In the genomic region with DNA sequence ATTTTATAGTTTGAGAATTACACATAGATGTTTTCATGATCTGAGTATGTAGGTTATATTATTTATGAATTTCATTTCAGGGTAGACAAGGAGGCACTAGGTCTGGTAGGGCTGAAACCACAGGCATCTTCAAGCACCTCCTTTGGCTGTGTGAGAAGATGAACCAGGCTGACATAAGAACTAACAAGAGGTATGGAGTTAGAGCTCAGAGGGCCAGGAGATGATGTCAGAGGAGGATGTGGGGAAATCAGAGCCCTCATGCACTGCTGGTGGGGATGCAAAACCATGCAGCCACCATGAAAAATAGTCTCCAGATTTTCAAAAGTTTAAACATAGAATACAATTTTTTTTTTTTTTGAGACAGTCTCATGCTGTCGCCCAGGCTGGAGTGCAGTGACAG, we compare ENCODE assay signal across 1 cellular context.
TF ChIP-seq lines count a peak whose summit lies in the region.

No MANE protein-coding gene starts in this region.

TF ChIP-seq in H1, 55 proteins besides CTCF, POLR2A, EP300 and RAD21:
- no peak for TF ChIP-seq NRF1 (IDR thresholded peaks at IDR 0.05; ENCODE audit: low read depth, low read length)
- no peak for TF ChIP-seq JUND (IDR thresholded peaks at IDR 0.05; ENCODE audit: low read length)
- TF ChIP-seq, protein P1, sequence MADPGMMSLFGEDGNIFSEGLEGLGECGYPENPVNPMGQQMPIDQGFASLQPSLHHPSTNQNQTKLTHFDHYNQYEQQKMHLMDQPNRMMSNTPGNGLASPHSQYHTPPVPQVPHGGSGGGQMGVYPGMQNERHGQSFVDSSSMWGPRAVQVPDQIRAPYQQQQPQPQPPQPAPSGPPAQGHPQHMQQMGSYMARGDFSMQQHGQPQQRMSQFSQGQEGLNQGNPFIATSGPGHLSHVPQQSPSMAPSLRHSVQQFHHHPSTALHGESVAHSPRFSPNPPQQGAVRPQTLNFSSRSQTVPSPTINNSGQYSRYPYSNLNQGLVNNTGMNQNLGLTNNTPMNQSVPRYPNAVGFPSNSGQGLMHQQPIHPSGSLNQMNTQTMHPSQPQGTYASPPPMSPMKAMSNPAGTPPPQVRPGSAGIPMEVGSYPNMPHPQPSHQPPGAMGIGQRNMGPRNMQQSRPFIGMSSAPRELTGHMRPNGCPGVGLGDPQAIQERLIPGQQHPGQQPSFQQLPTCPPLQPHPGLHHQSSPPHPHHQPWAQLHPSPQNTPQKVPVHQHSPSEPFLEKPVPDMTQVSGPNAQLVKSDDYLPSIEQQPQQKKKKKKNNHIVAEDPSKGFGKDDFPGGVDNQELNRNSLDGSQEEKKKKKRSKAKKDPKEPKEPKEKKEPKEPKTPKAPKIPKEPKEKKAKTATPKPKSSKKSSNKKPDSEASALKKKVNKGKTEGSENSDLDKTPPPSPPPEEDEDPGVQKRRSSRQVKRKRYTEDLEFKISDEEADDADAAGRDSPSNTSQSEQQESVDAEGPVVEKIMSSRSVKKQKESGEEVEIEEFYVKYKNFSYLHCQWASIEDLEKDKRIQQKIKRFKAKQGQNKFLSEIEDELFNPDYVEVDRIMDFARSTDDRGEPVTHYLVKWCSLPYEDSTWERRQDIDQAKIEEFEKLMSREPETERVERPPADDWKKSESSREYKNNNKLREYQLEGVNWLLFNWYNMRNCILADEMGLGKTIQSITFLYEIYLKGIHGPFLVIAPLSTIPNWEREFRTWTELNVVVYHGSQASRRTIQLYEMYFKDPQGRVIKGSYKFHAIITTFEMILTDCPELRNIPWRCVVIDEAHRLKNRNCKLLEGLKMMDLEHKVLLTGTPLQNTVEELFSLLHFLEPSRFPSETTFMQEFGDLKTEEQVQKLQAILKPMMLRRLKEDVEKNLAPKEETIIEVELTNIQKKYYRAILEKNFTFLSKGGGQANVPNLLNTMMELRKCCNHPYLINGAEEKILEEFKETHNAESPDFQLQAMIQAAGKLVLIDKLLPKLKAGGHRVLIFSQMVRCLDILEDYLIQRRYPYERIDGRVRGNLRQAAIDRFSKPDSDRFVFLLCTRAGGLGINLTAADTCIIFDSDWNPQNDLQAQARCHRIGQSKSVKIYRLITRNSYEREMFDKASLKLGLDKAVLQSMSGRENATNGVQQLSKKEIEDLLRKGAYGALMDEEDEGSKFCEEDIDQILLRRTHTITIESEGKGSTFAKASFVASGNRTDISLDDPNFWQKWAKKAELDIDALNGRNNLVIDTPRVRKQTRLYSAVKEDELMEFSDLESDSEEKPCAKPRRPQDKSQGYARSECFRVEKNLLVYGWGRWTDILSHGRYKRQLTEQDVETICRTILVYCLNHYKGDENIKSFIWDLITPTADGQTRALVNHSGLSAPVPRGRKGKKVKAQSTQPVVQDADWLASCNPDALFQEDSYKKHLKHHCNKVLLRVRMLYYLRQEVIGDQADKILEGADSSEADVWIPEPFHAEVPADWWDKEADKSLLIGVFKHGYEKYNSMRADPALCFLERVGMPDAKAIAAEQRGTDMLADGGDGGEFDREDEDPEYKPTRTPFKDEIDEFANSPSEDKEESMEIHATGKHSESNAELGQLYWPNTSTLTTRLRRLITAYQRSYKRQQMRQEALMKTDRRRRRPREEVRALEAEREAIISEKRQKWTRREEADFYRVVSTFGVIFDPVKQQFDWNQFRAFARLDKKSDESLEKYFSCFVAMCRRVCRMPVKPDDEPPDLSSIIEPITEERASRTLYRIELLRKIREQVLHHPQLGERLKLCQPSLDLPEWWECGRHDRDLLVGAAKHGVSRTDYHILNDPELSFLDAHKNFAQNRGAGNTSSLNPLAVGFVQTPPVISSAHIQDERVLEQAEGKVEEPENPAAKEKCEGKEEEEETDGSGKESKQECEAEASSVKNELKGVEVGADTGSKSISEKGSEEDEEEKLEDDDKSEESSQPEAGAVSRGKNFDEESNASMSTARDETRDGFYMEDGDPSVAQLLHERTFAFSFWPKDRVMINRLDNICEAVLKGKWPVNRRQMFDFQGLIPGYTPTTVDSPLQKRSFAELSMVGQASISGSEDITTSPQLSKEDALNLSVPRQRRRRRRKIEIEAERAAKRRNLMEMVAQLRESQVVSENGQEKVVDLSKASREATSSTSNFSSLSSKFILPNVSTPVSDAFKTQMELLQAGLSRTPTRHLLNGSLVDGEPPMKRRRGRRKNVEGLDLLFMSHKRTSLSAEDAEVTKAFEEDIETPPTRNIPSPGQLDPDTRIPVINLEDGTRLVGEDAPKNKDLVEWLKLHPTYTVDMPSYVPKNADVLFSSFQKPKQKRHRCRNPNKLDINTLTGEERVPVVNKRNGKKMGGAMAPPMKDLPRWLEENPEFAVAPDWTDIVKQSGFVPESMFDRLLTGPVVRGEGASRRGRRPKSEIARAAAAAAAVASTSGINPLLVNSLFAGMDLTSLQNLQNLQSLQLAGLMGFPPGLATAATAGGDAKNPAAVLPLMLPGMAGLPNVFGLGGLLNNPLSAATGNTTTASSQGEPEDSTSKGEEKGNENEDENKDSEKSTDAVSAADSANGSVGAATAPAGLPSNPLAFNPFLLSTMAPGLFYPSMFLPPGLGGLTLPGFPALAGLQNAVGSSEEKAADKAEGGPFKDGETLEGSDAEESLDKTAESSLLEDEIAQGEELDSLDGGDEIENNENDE (IDR thresholded peaks at IDR 0.05; ENCODE audit: insufficient replicate concordance, low read length), result no peak
- TF ChIP-seq TEAD4 (IDR thresholded peaks at IDR 0.05; ENCODE audit: low read depth, low read length), result no peak
- TF ChIP-seq CHD2 (IDR thresholded peaks at IDR 0.05; ENCODE audit: low read length), result no peak
- no peak for TF ChIP-seq NANOG (IDR thresholded peaks at IDR 0.05; ENCODE audit: insufficient read depth, low read depth, low read length, poor library complexity, severe bottlenecking)
- TF ChIP-seq SP2 (IDR thresholded peaks at IDR 0.05; ENCODE audit: low read length), result no peak
- no peak for TF ChIP-seq SRF (IDR thresholded peaks at IDR 0.05; ENCODE audit: low read depth, low read length)
- no peak for TF ChIP-seq FOSL1 (IDR thresholded peaks at IDR 0.05; ENCODE audit: insufficient read depth, low read depth, low read length)
- TF ChIP-seq BACH1 (IDR thresholded peaks at IDR 0.05; ENCODE audit: low read length), result no peak
